ENCODE assay signal across 1 cellular context in the genomic region with DNA sequence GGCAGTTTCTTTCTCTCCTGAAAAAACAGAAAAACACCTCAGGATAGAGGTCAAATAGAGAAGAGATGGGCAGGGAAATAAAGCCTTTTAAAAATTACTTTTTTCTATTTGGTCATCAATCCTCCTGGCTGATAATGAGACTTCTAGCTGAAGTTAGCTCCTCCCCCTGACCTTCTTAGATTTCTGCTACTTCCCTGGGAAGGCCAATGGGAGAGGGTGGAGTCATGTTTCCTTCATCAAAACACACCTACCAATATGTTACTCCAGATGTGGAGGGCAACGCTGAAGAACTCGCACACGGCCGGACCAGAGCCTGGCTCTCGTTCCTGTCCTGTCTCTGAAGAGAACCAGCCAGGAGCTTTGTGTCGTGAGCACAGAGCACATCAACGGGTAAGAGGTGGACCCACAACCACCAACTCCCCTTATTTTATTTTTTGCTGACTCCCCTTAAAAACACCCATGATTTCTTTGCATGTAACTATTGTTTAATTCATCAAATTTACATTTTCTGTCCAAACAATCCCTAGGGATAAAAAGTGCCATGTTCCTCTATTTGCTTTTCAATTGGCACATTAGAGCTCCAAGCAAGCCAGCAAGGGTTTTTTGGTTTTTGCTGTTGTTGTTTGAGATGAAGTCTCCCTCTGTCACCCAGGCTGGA.
TF ChIP-seq lines count a peak whose summit lies in the region.

No MANE protein-coding gene starts in this region.

TF ChIP-seq in IMR-90, 13 proteins besides CTCF, POLR2A, EP300 and RAD21:
- TF ChIP-seq SMC3 (IDR thresholded peaks at IDR 0.05; ENCODE audit: low read depth, low read length), result no peak
- no peak for TF ChIP-seq MAZ (IDR thresholded peaks at IDR 0.05; ENCODE audit: borderline replicate concordance, low read depth, low read length)
- TF ChIP-seq CEBPB (IDR thresholded peaks at IDR 0.05; ENCODE audit: low read depth, low read length), result no peak
- no peak for TF ChIP-seq CHD1 (IDR thresholded peaks at IDR 0.05; ENCODE audit: low read depth, low read length)
- no peak for TF ChIP-seq RFX5 (IDR thresholded peaks at IDR 0.05; ENCODE audit: low read depth, low read length)
- TF ChIP-seq MAFK (IDR thresholded peaks at IDR 0.05; ENCODE audit: low read depth, low read length), result peak; percentile 44; the same call in 1 of the 2 replicates
- no peak for TF ChIP-seq RCOR1 (IDR thresholded peaks at IDR 0.05; ENCODE audit: insufficient replicate concordance, low read length)
- TF ChIP-seq USF2 (IDR thresholded peaks at IDR 0.05; ENCODE audit: low read depth, low read length), result no peak
